In the genomic region with DNA sequence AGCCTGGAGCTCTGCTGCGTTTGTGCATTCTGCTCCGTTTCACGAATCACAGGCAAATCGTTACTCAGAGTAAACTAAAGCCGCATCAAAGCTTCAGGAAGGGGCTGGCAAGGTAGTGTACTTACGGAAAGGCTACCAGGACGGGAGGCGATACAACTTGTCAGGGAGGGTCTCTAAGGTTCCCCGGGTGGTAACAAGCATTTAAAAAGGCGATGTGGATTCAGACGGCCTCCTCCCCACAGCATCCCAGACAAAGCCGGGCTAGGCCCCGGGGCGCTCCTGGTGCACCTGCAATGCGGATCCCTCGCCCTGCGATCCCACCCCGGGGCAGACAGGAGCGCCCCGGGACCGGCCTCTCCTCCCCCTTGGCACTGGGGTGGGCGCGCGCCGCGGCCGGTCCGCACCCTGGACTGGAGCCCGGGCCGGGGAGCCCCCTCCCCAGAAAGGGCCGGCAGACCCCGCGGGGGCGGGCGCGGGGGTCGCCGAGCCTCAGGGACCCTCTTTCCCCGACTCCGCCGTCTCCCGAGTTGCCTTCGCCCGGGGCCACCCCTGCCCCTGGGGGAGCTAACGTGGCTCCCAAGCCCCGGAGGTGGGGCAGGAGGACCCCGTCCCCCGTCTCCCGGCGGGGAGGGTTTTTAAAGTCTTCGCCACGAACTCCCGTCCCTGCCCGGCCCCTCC, we compare ENCODE assay signal across 8 cellular contexts. TPM values are rescaled to one million over a fixed set of nuclear protein-coding genes. Genes with fewer than 3 reads are reported as not detected.
DNase-seq lines count a peak whose midpoint lies in the region; ATAC-seq, FAIRE-seq and TF ChIP-seq lines count a peak whose summit lies in the region.

No MANE protein-coding gene starts in this region.

- H3K36me3 Mint-ChIP-seq in activated naive CD4-positive, alpha-beta T cell treated with anti-CD3 and anti-CD28 coated beads, Interleukin-2, amount 10 ng/mL, durations not matched to agents 7 days and 5 days = peaks cover 16% of the 10 kb centered on the region

- ATAC-seq in HG03196 (IDR thresholded peaks at IDR 0.05; ENCODE audit: unreplicated experiment) (peak; percentile 15), pancreas (peak; percentile 13 to 39 (median 24)), omental fat pad (ENCODE audit: low FRiP score) (no peak)

- no peaks in the 10 kb centered on the region for H3K36me3 ChIP-seq in pancreas

- FAIRE-seq in pancreas (lab: Jason Lieb, UNC) = no peak

- H3K9me3 Mint-ChIP-seq in activated naive CD4-positive, alpha-beta T cell treated with anti-CD3 and anti-CD28 coated beads, Interleukin-2, amount 10 ng/mL, durations not matched to agents 7 days and 5 days = no peaks in the 10 kb centered on the region

- TF ChIP-seq CTCF in pancreas (IDR thresholded peaks at IDR 0.05) = no peak
- no peak for TF ChIP-seq CTCF in omental fat pad (IDR thresholded peaks at IDR 0.05)

- H3K9me3 ChIP-seq in pancreas = no peaks in the 10 kb centered on the region

- CTCF ChIA-PET in activated naive CD4-positive, alpha-beta T cell treated with anti-CD3 and anti-CD28 coated beads, Interleukin-2, amount 10 ng/mL, durations not matched to agents 7 days and 5 days (lab: Charles Lee) = interaction anchor here (1.1 to 1.2 kb wide), 2 partner anchors 12 to 16 kb away, joined by 3 read pairs; no protein-coding TSS in a partner anchor

- H3K27me3 Mint-ChIP-seq in activated naive CD4-positive, alpha-beta T cell treated with anti-CD3 and anti-CD28 coated beads, Interleukin-2, amount 10 ng/mL, durations not matched to agents 7 days and 5 days = peaks cover 13% of the 10 kb centered on the region

- 1% methylated on average over 28 to 54 of the region's 54 CpGs for WGBS in pancreas, 2 donors

- peak overlapping the region; percentile 80 for H3K4me3 Mint-ChIP-seq in activated naive CD4-positive, alpha-beta T cell treated with anti-CD3 and anti-CD28 coated beads, Interleukin-2, amount 10 ng/mL, durations not matched to agents 7 days and 5 days

- H3K27me3 ChIP-seq in pancreas = no peaks in the 10 kb centered on the region

- peak; percentile 31 for DNase-seq in NCI-H2107 treated with DMSO at 0.1 percent for 48 hours (lab: John Stamatoyannopoulos, UW; ENCODE audit: unreplicated experiment)
- DNase-seq in NCI-H2107 (lab: John Stamatoyannopoulos, UW) = no peak
- peak; percentile 69 for DNase-seq in RPMI8226
- peak; percentile 54 for DNase-seq in activated naive CD4-positive, alpha-beta T cell treated with anti-CD3 and anti-CD28 coated beads, Interleukin-2, amount 10 ng/mL, durations not matched to agents 7 days and 5 days
- peak in 38 of 42 donors; percentile 31 to 73 (median 52) for DNase-seq in head of caudate nucleus
- DNase-seq in pancreas = peak; percentile 34 to 84 (median 57)
- DNase-seq in omental fat pad (ENCODE audit: low spot score) = no peak

- peaks cover 27% of the 10 kb centered on the region for H3K4me1 Mint-ChIP-seq in activated naive CD4-positive, alpha-beta T cell treated with anti-CD3 and anti-CD28 coated beads, Interleukin-2, amount 10 ng/mL, durations not matched to agents 7 days and 5 days

- H3K27ac Mint-ChIP-seq in activated naive CD4-positive, alpha-beta T cell treated with anti-CD3 and anti-CD28 coated beads, Interleukin-2, amount 10 ng/mL, durations not matched to agents 7 days and 5 days = peak overlapping the region; percentile 75

- H3K4me3 ChIP-seq in pancreas = peak overlapping the region; percentile 72 to 98 (median 87)

- intact Hi-C loops in head of caudate nucleus (cut with DNase I) (no loop called here), pancreas (cut with DNase I) (no loop called here)

- peaks cover 6 to 24% (median 14%) of the 10 kb centered on the region in 3 donors for H3K4me1 ChIP-seq in pancreas

- H3K27ac ChIP-seq in pancreas = peak overlapping the region; percentile 76 to 92 (median 87)

RNA-seq across cellular contexts. Expression of a gene that starts 0.7 kb away (rescaled TPM):
- total RNA-seq in pancreas = 10 to 100 TPM in 5 of 6 donors, 1 to 10 TPM in 1; 9.2 to 18.3 (median 11.3) TPM
- 10 to 100 TPM; 25.6 to 29.4 TPM for polyA plus RNA-seq in pancreas
- total RNA-seq in omental fat pad = 10 to 100 TPM; 27.1 to 34.5 (median 32.0) TPM

RNA-seq across cellular contexts. Expression of a gene that starts 1.1 kb away (rescaled TPM):
- total RNA-seq in pancreas = 10 to 100 TPM; 45.4 to 72.7 (median 57.6) TPM
- 10 to 100 TPM; 23.0 to 36.5 TPM for polyA plus RNA-seq in pancreas
- total RNA-seq in omental fat pad = 10 to 100 TPM; 61.8 to 96.0 (median 71.5) TPM

Comparison
In these comparisons a context has a peak if more than half of its experiments do, and no peak if none do; other contexts are left out.
1. DNase-seq: peak in NCI-H2107 treated with DMSO at 0.1 percent for 48 hours (single experiment), RPMI8226 (single experiment), activated naive CD4-positive, alpha-beta T cell treated with anti-CD3 and anti-CD28 coated beads, Interleukin-2, amount 10 ng/mL, durations not matched to agents 7 days and 5 days (single experiment), head of caudate nucleus (38 of 42) and pancreas (6 of 6); none in NCI-H2107 (single experiment) and omental fat pad (single experiment).